In genomic region chr7:38452615-38453014, GRCh38 we compare ENCODE assay signal across 1 cellular context.
TF ChIP-seq lines count a peak whose summit lies in the region.

No MANE protein-coding gene starts in this region.

TF ChIP-seq in SK-N-SH treated with all-trans-retinoic acid at 6 μM for 48 hours, 23 proteins besides CTCF, POLR2A, EP300 and RAD21 (continued from another document):
- TF ChIP-seq TSHZ2 (CRISPR knock-in tag; IDR thresholded peaks at IDR 0.05) (no peak), SNAI2 (CRISPR knock-in tag; IDR thresholded peaks at IDR 0.05) (no peak), ZNF8 (CRISPR knock-in tag; IDR thresholded peaks at IDR 0.05) (no peak), CREB5 (CRISPR knock-in tag; IDR thresholded peaks at IDR 0.05; ENCODE audit: low read depth) (no peak), CSDC2 (CRISPR knock-in tag; IDR thresholded peaks at IDR 0.05) (no peak), PPARA (CRISPR knock-in tag; IDR thresholded peaks at IDR 0.05; ENCODE audit: borderline replicate concordance) (no peak), ZFP30 (CRISPR knock-in tag; IDR thresholded peaks at IDR 0.05) (no peak), ZNF565 (CRISPR knock-in tag; conservative IDR thresholded peaks at IDR 0.05; ENCODE audit: low read depth) (no peak)
